ENCODE assay signal across 8 cellular contexts in the genomic region with DNA sequence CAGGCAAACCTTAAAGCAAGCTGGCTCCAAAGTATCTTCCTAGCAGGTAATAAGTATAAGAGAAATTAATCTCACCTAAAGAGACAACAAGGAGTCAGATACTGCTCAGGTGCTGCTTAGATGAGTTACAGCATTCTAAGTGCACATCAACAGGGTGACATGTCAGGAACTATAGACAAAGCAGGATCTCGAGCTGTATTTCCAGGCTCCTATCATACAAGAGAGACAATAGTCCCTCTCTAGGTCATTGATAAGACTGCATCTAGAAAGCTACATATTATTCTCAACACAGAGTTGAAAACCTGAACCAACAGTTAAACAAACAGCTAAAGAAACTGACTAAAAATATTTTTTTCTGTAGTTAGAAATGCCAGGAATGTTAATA. TPM values are rescaled to one million over a fixed set of nuclear protein-coding genes. Genes with fewer than 3 reads are reported as not detected.
DNase-seq lines count a peak whose midpoint lies in the region; ATAC-seq, FAIRE-seq and TF ChIP-seq lines count a peak whose summit lies in the region.

No MANE protein-coding gene starts in this region.

- H3K36me3 ChIP-seq in astrocyte (ENCODE audit: insufficient read depth, low read length) = no peaks in the 10 kb centered on the region
- H3K36me3 ChIP-seq in effector memory CD4-positive, alpha-beta T cell (ENCODE audit: control insufficient read depth, insufficient read depth, low read length) = no peaks in the 10 kb centered on the region

- TF ChIP-seq CTCF in astrocyte (IDR thresholded peaks at IDR 0.05; ENCODE audit: insufficient read depth, low read depth, low read length) = peak; percentile 35

- H3K4me1 Mint-ChIP-seq in astrocyte (ENCODE audit: low read depth, unreplicated experiment) = peaks cover 39% of the 10 kb centered on the region

- H3K27me3 Mint-ChIP-seq in astrocyte (ENCODE audit: low read depth, unreplicated experiment) = no peaks in the 10 kb centered on the region

- no peaks in the 10 kb centered on the region for H3K9me3 Mint-ChIP-seq in astrocyte (ENCODE audit: unreplicated experiment)

- H4K20me1 ChIP-seq in astrocyte (ENCODE audit: insufficient read depth, low read length) = peaks cover 36% of the 10 kb centered on the region

- no peak overlapping the region for H2AFZ ChIP-seq in astrocyte (ENCODE audit: low read depth, low read length)

- peaks cover 88% of the 10 kb centered on the region for H3K79me2 ChIP-seq in astrocyte (ENCODE audit: insufficient read depth, low read length)

- peak overlapping the region; percentile 34 for H3K4me3 ChIP-seq in astrocyte (ENCODE audit: insufficient read depth, low read depth, low read length)
- no peak overlapping the region for H3K4me3 ChIP-seq in effector memory CD4-positive, alpha-beta T cell (ENCODE audit: insufficient read depth, low read depth, low read length, poor library complexity, severe bottlenecking)

- H3K27me3 ChIP-seq in astrocyte (ENCODE audit: insufficient read depth, low read length) = no peaks in the 10 kb centered on the region
- H3K27me3 ChIP-seq in layer of hippocampus (ENCODE audit: control insufficient read depth, insufficient read depth, low read length) = no peaks in the 10 kb centered on the region
- peaks cover 35% of the 10 kb centered on the region for H3K27me3 ChIP-seq in effector memory CD4-positive, alpha-beta T cell (replicated peaks; ENCODE audit: control insufficient read depth, insufficient read depth, low read length, poor library complexity, severe bottlenecking)

- H3K9me3 ChIP-seq in astrocyte (ENCODE audit: insufficient read depth, low read depth, low read length) = no peaks in the 10 kb centered on the region
- no peaks in the 10 kb centered on the region for H3K9me3 ChIP-seq in effector memory CD4-positive, alpha-beta T cell (ENCODE audit: control insufficient read depth, low read length)

- peak overlapping the region; percentile 84 for H3K27ac Mint-ChIP-seq in astrocyte (ENCODE audit: unreplicated experiment)

- peak; percentile 54 for DNase-seq in ACHN
- peak; percentile 60 for DNase-seq in HCEC 1CT
- no peak for DNase-seq in astrocyte (ENCODE audit: low read depth)
- DNase-seq in HuH-7 (ENCODE audit: low spot score) = no peak
- DNase-seq in CD1c-positive myeloid dendritic cell (ENCODE audit: extremely low spot score) = no peak
- DNase-seq in effector memory CD4-positive, alpha-beta T cell = no peak

- H3K4me2 ChIP-seq in astrocyte (ENCODE audit: low read length) = peak overlapping the region; percentile 94

- peak overlapping the region; percentile 38 for H3K27ac ChIP-seq in astrocyte (ENCODE audit: low read depth, low read length)
- H3K27ac ChIP-seq in layer of hippocampus (ENCODE audit: low read depth, low read length) = peak overlapping the region; percentile 36
- H3K27ac ChIP-seq in effector memory CD4-positive, alpha-beta T cell (ENCODE audit: insufficient read depth, low read length, poor library complexity, severe bottlenecking) = no peak overlapping the region

- no peak for FAIRE-seq in astrocyte (lab: Jason Lieb, UNC)

- ATAC-seq in GM18505 (IDR thresholded peaks at IDR 0.05; ENCODE audit: unreplicated experiment) = no peak

- peak overlapping the region; percentile 63 for H3K9ac ChIP-seq in astrocyte (ENCODE audit: low read length)

- H3K4me1 ChIP-seq in astrocyte (ENCODE audit: insufficient read depth, low read length) = peaks cover 32% of the 10 kb centered on the region
- H3K4me1 ChIP-seq in effector memory CD4-positive, alpha-beta T cell (ENCODE audit: control insufficient read depth, insufficient read depth, low read length, poor library complexity, severe bottlenecking) = peaks cover 17% of the 10 kb centered on the region

- in situ Hi-C loops in ACHN (cut with HindIII; ENCODE audit: low pct_ligation_motif_present, low pct_unique_long_range_greater_than_20kb, low sequenced_read_pairs) = no loop called here

- no peak for TF ChIP-seq POLR2A in GM18505 (IDR thresholded peaks at IDR 0.05; ENCODE audit: borderline replicate concordance, extremely low read depth, insufficient read depth, insufficient read length)

- peaks cover 2% of the 10 kb centered on the region for H3K36me3 Mint-ChIP-seq in astrocyte (ENCODE audit: low read depth, unreplicated experiment)

- H3K4me3 Mint-ChIP-seq in astrocyte (ENCODE audit: unreplicated experiment) = peak overlapping the region; percentile 99

RNA-seq across cellular contexts. Expression of gene PTPRK, which starts 3.9 kb away (rescaled TPM):
- total RNA-seq in astrocyte = 139 and 159 TPM in 2 replicates

Comparison
In these comparisons a context has a peak if more than half of its experiments do, and no peak if none do; other contexts are left out.
1. DNase-seq: peak in ACHN (single experiment) and HCEC 1CT (single experiment); none in astrocyte (single experiment), HuH-7 (single experiment), CD1c-positive myeloid dendritic cell (single experiment) and effector memory CD4-positive, alpha-beta T cell (0 of 3).